1 cellular context compared by ENCODE assay signal in genomic region chr5:136062563-136063274, GRCh38.
TF ChIP-seq lines count a peak whose summit lies in the region.

No MANE protein-coding gene starts in this region.

TF ChIP-seq in K562, 482 proteins besides CTCF, POLR2A, EP300 and RAD21 (continued from another document):
- TF ChIP-seq HMBOX1 (IDR thresholded peaks at IDR 0.05) (peak; percentile 52), DEAF1 (CRISPR knock-in tag; IDR thresholded peaks at IDR 0.05) (peak; percentile 79), SMC3 (conservative IDR thresholded peaks at IDR 0.05; ENCODE audit: insufficient read depth, low read depth, low read length) (peak; percentile 79)
